ENCODE assay signal across 15 cellular contexts in the genomic region with DNA sequence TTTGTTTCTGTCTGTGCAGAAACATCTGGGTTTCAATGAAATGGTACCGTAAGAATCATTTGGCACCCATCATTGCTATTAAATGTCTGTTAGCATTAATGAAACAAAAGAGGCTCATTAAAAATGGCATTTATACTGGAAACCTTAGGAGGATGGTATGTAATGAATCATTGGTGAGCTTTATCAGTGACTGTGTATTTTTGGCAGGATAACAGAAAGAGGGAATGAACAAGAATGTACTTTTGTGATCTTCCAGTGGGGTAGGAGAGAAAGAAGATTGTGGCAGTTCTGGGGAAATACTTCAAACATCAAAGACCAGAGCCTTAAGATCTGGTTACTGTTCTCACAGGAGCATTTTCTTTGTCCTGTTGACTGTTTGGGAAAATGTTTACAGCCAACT. TPM values are rescaled to one million over a fixed set of nuclear protein-coding genes. Genes with fewer than 3 reads are reported as not detected.
DNase-seq lines count a peak whose midpoint lies in the region; ATAC-seq and TF ChIP-seq lines count a peak whose summit lies in the region.
"Had no signal": no experiment of that assay in that cellular context is flagged by ENCODE, and none has a peak within 500 bp of the region (broad histone marks: within the 10 kb centered on the region; RNA-seq: fewer than 3 reads in every experiment).

No MANE protein-coding gene starts in this region.

- H3K4me3 ChIP-seq in mammary epithelial cell (replicated peaks in 1 of 3; ENCODE audit: insufficient read depth in 1 of 3, low read depth in 2 of 3, low read length in 3 of 3) (peak overlapping the region in 1 of 3 experiments; percentile 11), breast epithelium (no peak overlapping the region)

- H3K4me3 Mint-ChIP-seq in activated CD8-positive, alpha-beta T cell treated with anti-CD3 and anti-CD28 coated beads, Interleukin-2, amount 10 ng/mL, durations not matched to agents 7 days and 5 days = no peak overlapping the region

- POLR2A ChIA-PET in activated CD8-positive, alpha-beta T cell treated with anti-CD3 and anti-CD28 coated beads, Interleukin-2, amount 10 ng/mL, durations not matched to agents 7 days and 5 days (lab: Charles Lee) = interaction anchor here (0.6 to 0.7 kb wide), 2 partner anchors 675 to 1839 kb away, joined by 3 to 4 read pairs; no protein-coding TSS in a partner anchor

- intact Hi-C loops in mammary epithelial cell (cut with micrococcal nuclease) (no loop called here), breast epithelium (cut with DNase I; ENCODE audit: low total_unique reads) (no loop called here)

- H3K4me1 ChIP-seq in mammary epithelial cell (ENCODE audit: insufficient read depth, low read length) = peaks cover 22% of the 10 kb centered on the region
- no peaks in the 10 kb centered on the region for H3K4me1 ChIP-seq in breast epithelium

- H2AFZ ChIP-seq in mammary epithelial cell (ENCODE audit: low read depth, low read length) = peak overlapping the region; percentile 57

- WGBS in mammary epithelial cell (ENCODE audit: low coverage, missing lambda C conversion rate) = 0% methylated on average over 1 of the region's 1 CpG

- DNase-seq in mammary epithelial cell = peak; percentile 55
- DNase-seq in breast epithelium (ENCODE audit: low spot score in 2 of 2) = no peak
- peak; percentile 25 for DNase-seq in amniotic stem cell (lab: John Stamatoyannopoulos, UW)
- DNase-seq in foreskin melanocyte = peak; percentile 61
- no peak for DNase-seq in NCI-H1930 (lab: John Stamatoyannopoulos, UW)
- DNase-seq in activated CD8-positive, alpha-beta T cell treated with anti-CD3 and anti-CD28 coated beads, Interleukin-2, amount 10 ng/mL, durations not matched to agents 7 days and 5 days = no peak
- DNase-seq: NCI-H1105 treated with DMSO at 0.1 percent for 48 hours, NCI-H524, T1000, trophoblast cell had no signal

- H3K4me1 Mint-ChIP-seq in activated CD8-positive, alpha-beta T cell treated with anti-CD3 and anti-CD28 coated beads, Interleukin-2, amount 10 ng/mL, durations not matched to agents 7 days and 5 days (ENCODE audit: low read depth) = peaks cover 10% of the 10 kb centered on the region

- H3K9me3 ChIP-seq in mammary epithelial cell (replicated peaks; ENCODE audit: insufficient read depth, low read length) = no peaks in the 10 kb centered on the region
- H3K9me3 ChIP-seq in breast epithelium = peaks cover 0 to 6% of the 10 kb centered on the region in 2 donors
- H3K9me3 ChIP-seq: neutrophil had no signal

- BruUV-seq in mammary epithelial cell (replicated peaks; lab: Mats Ljungman, UMichigan) = no TSS peak

- in situ Hi-C loops in mammary epithelial cell (cut with MboI; ENCODE audit: low sequenced_read_pairs in 2 of 2) = loop anchor here in 1 of 2 donors (10.0 kb wide), 1 partner anchor 69 kb away; no protein-coding TSS in a partner anchor

- dilution Hi-C loops in mammary epithelial cell (cut with HindIII; ENCODE audit: low sequenced_read_pairs) = no loop called here

- peaks cover 18% of the 10 kb centered on the region for H3K79me2 ChIP-seq in mammary epithelial cell (ENCODE audit: insufficient read depth, low read length)

- no peaks in the 10 kb centered on the region for H4K20me1 ChIP-seq in mammary epithelial cell (ENCODE audit: insufficient read depth, low read length)

- peak overlapping the region; percentile 14 for H3K9ac ChIP-seq in mammary epithelial cell (ENCODE audit: insufficient read depth, low read length)

- no peak for TF ChIP-seq CTCF in mammary epithelial cell (conservative IDR thresholded peaks at IDR 0.05 in 1 of 2, IDR thresholded peaks at IDR 0.05 in 1 of 2; ENCODE audit: extremely low read depth in 1 of 2, insufficient read depth in 1 of 2, low read depth in 1 of 2, low read length in 2 of 2)
- no peak for TF ChIP-seq CTCF in breast epithelium (IDR thresholded peaks at IDR 0.05)

- H3K27me3 Mint-ChIP-seq in activated CD8-positive, alpha-beta T cell treated with anti-CD3 and anti-CD28 coated beads, Interleukin-2, amount 10 ng/mL, durations not matched to agents 7 days and 5 days (ENCODE audit: low read depth) = peaks cover 19% of the 10 kb centered on the region

- H3K27me3 ChIP-seq in mammary epithelial cell (ENCODE audit: insufficient read depth, low read length) = no peaks in the 10 kb centered on the region
- H3K27me3 ChIP-seq in breast epithelium = no peaks in the 10 kb centered on the region

- TF ChIP-seq POLR2A in breast epithelium (IDR thresholded peaks at IDR 0.05) = no peak

- no peaks in the 10 kb centered on the region for H3K9me3 Mint-ChIP-seq in activated CD8-positive, alpha-beta T cell treated with anti-CD3 and anti-CD28 coated beads, Interleukin-2, amount 10 ng/mL, durations not matched to agents 7 days and 5 days (ENCODE audit: insufficient read depth)

- CTCF ChIA-PET in mammary epithelial cell (lab: Charles Lee; ENCODE audit: low non-redundant PET) = no interaction called here
- CTCF ChIA-PET in activated CD8-positive, alpha-beta T cell treated with anti-CD3 and anti-CD28 coated beads, Interleukin-2, amount 10 ng/mL, durations not matched to agents 7 days and 5 days (lab: Charles Lee) = no interaction called here

- no peak for ATAC-seq in GM21825 (IDR thresholded peaks at IDR 0.05; ENCODE audit: unreplicated experiment)
- no peak for ATAC-seq in HG02610 (IDR thresholded peaks at IDR 0.05; ENCODE audit: unreplicated experiment)
- no peak for ATAC-seq in activated CD8-positive, alpha-beta T cell treated with anti-CD3 and anti-CD28 coated beads, Interleukin-2, amount 10 ng/mL, durations not matched to agents 7 days and 5 days
- ATAC-seq: activated naive CD4-positive, alpha-beta T cell treated with anti-CD3 and anti-CD28 coated beads, Interleukin-2, amount 50 U/mL, for 72 hours had no signal

- peak overlapping the region; percentile 69 for H3K4me2 ChIP-seq in mammary epithelial cell (ENCODE audit: insufficient read depth, low read depth, low read length)

- H3K27ac ChIP-seq in mammary epithelial cell (ENCODE audit: insufficient read depth, low read depth, low read length) (peak overlapping the region; percentile 7), breast epithelium (no peak overlapping the region)
- H3K27ac ChIP-seq: 22Rv1, neutrophil had no signal

- H3K36me3 Mint-ChIP-seq in activated CD8-positive, alpha-beta T cell treated with anti-CD3 and anti-CD28 coated beads, Interleukin-2, amount 10 ng/mL, durations not matched to agents 7 days and 5 days (ENCODE audit: low read depth) = no peaks in the 10 kb centered on the region

- H3K36me3 ChIP-seq in mammary epithelial cell (ENCODE audit: insufficient read depth, low read length) (no peaks in the 10 kb centered on the region), breast epithelium (no peaks in the 10 kb centered on the region)
- H3K36me3 ChIP-seq: neutrophil had no signal

- no peak overlapping the region for H3K27ac Mint-ChIP-seq in activated CD8-positive, alpha-beta T cell treated with anti-CD3 and anti-CD28 coated beads, Interleukin-2, amount 10 ng/mL, durations not matched to agents 7 days and 5 days
- H3K27ac Mint-ChIP-seq: activated naive CD4-positive, alpha-beta T cell treated with anti-CD3 and anti-CD28 coated beads, Interleukin-2, amount 50 U/mL, for 72 hours had no signal

RNA-seq across cellular contexts. Expression of a gene that starts 4.7 kb away (rescaled TPM):
- total RNA-seq in mammary epithelial cell (100 to 1,000 TPM; 310 to 337 TPM), breast epithelium (10 to 100 TPM; 27.2 to 46.7 (median 29.6) TPM)
- 355 TPM for polyA plus RNA-seq in mammary epithelial cell
- polyA minus RNA-seq in mammary epithelial cell = 433 TPM
- 1 to 10 TPM; 1.2 to 1.3 TPM for total RNA-seq in activated CD8-positive, alpha-beta T cell treated with anti-CD3 and anti-CD28 coated beads, Interleukin-2, amount 10 ng/mL, durations not matched to agents 7 days and 5 days

Comparison
In these comparisons a context has a peak if more than half of its experiments do, and no peak if none do; other contexts are left out.
1. DNase-seq: peak in mammary epithelial cell (single experiment), amniotic stem cell (single experiment) and foreskin melanocyte (single experiment); none in breast epithelium (0 of 2), NCI-H1930 (0 of 2) and activated CD8-positive, alpha-beta T cell treated with anti-CD3 and anti-CD28 coated beads, Interleukin-2, amount 10 ng/mL, durations not matched to agents 7 days and 5 days (single experiment).
2. RNA of a gene that starts 4.7 kb away (total RNA-seq): 310 to 337 TPM in mammary epithelial cell and 27.2 to 46.7 TPM in breast epithelium; 1.2 to 1.3 TPM in activated CD8-positive, alpha-beta T cell treated with anti-CD3 and anti-CD28 coated beads, Interleukin-2, amount 10 ng/mL, durations not matched to agents 7 days and 5 days; every median in the first group is over 10 times any median in the second.